Comparison of ENCODE assay signal across 24 cellular contexts in genomic region chr2:203444738-203445137, GRCh38.
"Had no signal": no experiment of that assay in that cellular context is flagged by ENCODE, and none has a peak within 500 bp of the region (broad histone marks: within the 10 kb centered on the region; RNA-seq: fewer than 3 reads in every experiment).

No MANE protein-coding gene starts in this region.

- H3K27ac Mint-ChIP-seq: activated B cell treated with CpG ODN at 0.5 μM for 24 hours; activated naive CD4-positive, alpha-beta T cell treated with anti-CD3 and anti-CD28 coated beads, Interleukin-2, amount 50 U/mL, for 24 hours; activated T-helper 1 cell treated with anti-CD3 and anti-CD28 coated beads, Interleukin-12 subunit alpha, Interleukin-12 subunit beta, Interleukin-2, Interleukin-4 antibody, amounts not matched to agents 30 ng/mL and 10 ng/mL and 1 ng/mL, durations not matched to agents 14 hours and 24 hours and 36 hours; neural progenitor cell; T-helper 17 cell had no signal

- H3K4me1 ChIP-seq: gastroesophageal sphincter, neural progenitor cell had no signal

- H3K9me3 Mint-ChIP-seq: activated B cell treated with CpG ODN at 0.5 μM for 24 hours; activated naive CD4-positive, alpha-beta T cell treated with anti-CD3 and anti-CD28 coated beads, Interleukin-2, amount 50 U/mL, for 24 hours; activated T-helper 1 cell treated with anti-CD3 and anti-CD28 coated beads, Interleukin-12 subunit alpha, Interleukin-12 subunit beta, Interleukin-2, Interleukin-4 antibody, amounts not matched to agents 30 ng/mL and 10 ng/mL and 1 ng/mL, durations not matched to agents 14 hours and 24 hours and 36 hours; brain; naive thymus-derived CD4-positive, alpha-beta T cell; neural progenitor cell; stimulated activated naive CD8-positive, alpha-beta T cell treated with anti-CD3 and anti-CD28 coated beads, Interleukin-15, Interleukin-2, amounts not matched to agents 100 ng/mL and 50 ng/mL, for 24 hours had no signal

- H3K9me3 ChIP-seq: gastroesophageal sphincter, tibial nerve had no signal

- H3K27ac ChIP-seq: epithelial cell of prostate, gastroesophageal sphincter, neural progenitor cell, tibial nerve had no signal

- ATAC-seq: gastroesophageal sphincter; naive thymus-derived CD4-positive, alpha-beta T cell; T-helper 17 cell had no signal

- FAIRE-seq: keratinocyte, urothelium cell line had no signal

- H3K27me3 Mint-ChIP-seq: activated B cell treated with CpG ODN at 0.5 μM for 24 hours; activated naive CD4-positive, alpha-beta T cell treated with anti-CD3 and anti-CD28 coated beads, Interleukin-2, amount 50 U/mL, for 24 hours; brain; naive thymus-derived CD4-positive, alpha-beta T cell; stimulated activated naive CD8-positive, alpha-beta T cell treated with anti-CD3 and anti-CD28 coated beads, Interleukin-15, Interleukin-2, amounts not matched to agents 100 ng/mL and 50 ng/mL, for 24 hours; T-helper 17 cell had no signal

- DNase-seq: activated B cell treated with CpG ODN at 0.5 μM for 24 hours; activated CD4-positive, alpha-beta T cell treated with anti-CD3 and anti-CD28 coated beads for 4 hours; activated CD4-positive, alpha-beta T cell treated with anti-CD3 and anti-CD28 coated beads, Interleukin-2, amount 50 U/mL, for 48 hours; activated gamma-delta T cell treated with Interleukin-2 at 50 U/mL for 16 hours; aorta; central memory CD4-positive, alpha-beta T cell; effector memory CD4-positive, alpha-beta T cell; head of caudate nucleus; naive thymus-derived CD4-positive, alpha-beta T cell; retina; stimulated activated CD4-positive, alpha-beta T cell treated with anti-CD3 and anti-CD28 coated beads, Interleukin-12 subunit alpha, Interleukin-12 subunit beta, amount 100 ng/mL, for 4 hours; stimulated activated CD4-positive, alpha-beta T cell treated with anti-CD3 and anti-CD28 coated beads, Interleukin-4, amount 100 ng/mL, for 4 hours; SW 1271; T-helper 17 cell had no signal

- H3K36me3 ChIP-seq: neural progenitor cell had no signal

- H3K27me3 ChIP-seq: gastroesophageal sphincter, neural progenitor cell, tibial nerve had no signal

- H3K4me1 Mint-ChIP-seq: activated B cell treated with CpG ODN at 0.5 μM for 24 hours; activated naive CD4-positive, alpha-beta T cell treated with anti-CD3 and anti-CD28 coated beads, Interleukin-2, amount 50 U/mL, for 24 hours; brain had no signal

- H3K4me3 Mint-ChIP-seq: activated B cell treated with CpG ODN at 0.5 μM for 24 hours; activated naive CD4-positive, alpha-beta T cell treated with anti-CD3 and anti-CD28 coated beads, Interleukin-2, amount 50 U/mL, for 24 hours; activated T-helper 1 cell treated with anti-CD3 and anti-CD28 coated beads, Interleukin-12 subunit alpha, Interleukin-12 subunit beta, Interleukin-2, Interleukin-4 antibody, amounts not matched to agents 30 ng/mL and 10 ng/mL and 1 ng/mL, durations not matched to agents 14 hours and 24 hours and 36 hours; brain; naive thymus-derived CD4-positive, alpha-beta T cell; neural progenitor cell; stimulated activated naive CD8-positive, alpha-beta T cell treated with anti-CD3 and anti-CD28 coated beads, Interleukin-15, Interleukin-2, amounts not matched to agents 100 ng/mL and 50 ng/mL, for 24 hours had no signal

- H3K4me3 ChIP-seq: gastroesophageal sphincter, neural progenitor cell, tibial nerve had no signal
